Comparison of ENCODE assay signal across 1 cellular context in genomic region chr14:49783394-49784010, GRCh38.
TF ChIP-seq lines count a peak whose summit lies in the region.

No MANE protein-coding gene starts in this region.

TF ChIP-seq in HepG2, 621 proteins besides CTCF, POLR2A, EP300 and RAD21:
- TF ChIP-seq ATF1 (CRISPR knock-in tag; IDR thresholded peaks at IDR 0.05) = no peak
- TF ChIP-seq MAFF (IDR thresholded peaks at IDR 0.05; ENCODE audit: low read depth, low read length) = peak; percentile 72; the same call in 1 of the 2 replicates
- TF ChIP-seq ELF4 (CRISPR knock-in tag; IDR thresholded peaks at IDR 0.05; ENCODE audit: borderline replicate concordance) = no peak
- peak; percentile 39; the same call in 1 of the 2 replicates for TF ChIP-seq RBFOX2 (IDR thresholded peaks at IDR 0.05; ENCODE audit: low read depth, low read length)
- TF ChIP-seq MAFK (conservative IDR thresholded peaks at IDR 0.05 in 1 of 2, IDR thresholded peaks at IDR 0.05 in 1 of 2; ENCODE audit: low read length in 2 of 2) = peak; percentile 21 to 79; a peak in 2 of 4 replicates
- TF ChIP-seq ATF7 (IDR thresholded peaks at IDR 0.05) = peak; percentile 90
- no peak for TF ChIP-seq ATF7 (CRISPR knock-in tag; IDR thresholded peaks at IDR 0.05)
